25 cellular contexts compared by ENCODE assay signal in genomic region chr2:2859164-2859563, GRCh38.
DNase-seq lines count a peak whose midpoint lies in the region; ATAC-seq and TF ChIP-seq lines count a peak whose summit lies in the region.
"Had no signal": no experiment of that assay in that cellular context is flagged by ENCODE, and none has a peak within 500 bp of the region (broad histone marks: within the 10 kb centered on the region; RNA-seq: fewer than 3 reads in every experiment).

No MANE protein-coding gene starts in this region.

- DNase-seq in SK-N-SH = peak; percentile 22
- DNase-seq in posterior vena cava (ENCODE audit: low spot score) = peak; percentile 69
- peak; percentile 41 for DNase-seq in upper lobe of right lung
- no peak for DNase-seq in left lobe of liver (ENCODE audit: low spot score)
- no peak for DNase-seq in GOT3 (lab: John Stamatoyannopoulos, UW)
- DNase-seq: BE2C; C1 segment of cervical spinal cord; CD4-positive, alpha-beta memory T cell; CD4-positive, CD25-positive, alpha-beta regulatory T cell; CD8-positive, alpha-beta memory T cell; COR-L47; DMS 273 treated with DMSO at 0.1 percent for 48 hours; DMS153; DMS53; DMS79; DND-41; EL; GDM1 had no signal

- H3K27ac ChIP-seq in SK-N-SH (ENCODE audit: low read depth in 2 of 2, low read length in 1 of 2) (no peak overlapping the region), neural cell (ENCODE audit: low read length) (peak overlapping the region; percentile 24), upper lobe of right lung (no peak overlapping the region)
- H3K27ac ChIP-seq: 22Rv1, A549, BLaER1 had no signal

- H3K4me2 ChIP-seq in SK-N-SH (no peak overlapping the region), neural cell (ENCODE audit: low read length) (no peak overlapping the region)
- H3K4me2 ChIP-seq: A549, BLaER1 had no signal

- WGBS in SK-N-SH (ENCODE audit: low lambda C conversion rate) = 68% methylated on average over 15 of the region's 15 CpGs

- POLR2A ChIA-PET in SK-N-SH (lab: Yijun Ruan, JAX) = no interaction called here

- H3K36me3 ChIP-seq in SK-N-SH (replicated peaks in 1 of 2; ENCODE audit: control insufficient read depth in 1 of 2, insufficient read depth in 2 of 2, low read length in 1 of 2) (no peaks in the 10 kb centered on the region), neural cell (ENCODE audit: insufficient read depth, low read length) (no peaks in the 10 kb centered on the region), upper lobe of right lung (no peaks in the 10 kb centered on the region)
- H3K36me3 ChIP-seq: BE2C, BLaER1 had no signal

- H4K20me1 ChIP-seq in SK-N-SH (ENCODE audit: insufficient read depth) (no peaks in the 10 kb centered on the region), neural cell (ENCODE audit: insufficient read depth) (no peaks in the 10 kb centered on the region)
- H4K20me1 ChIP-seq: BLaER1 had no signal

- H3F3A ChIP-seq in SK-N-SH (replicated peaks; ENCODE audit: insufficient read depth) (no peaks in the 10 kb centered on the region), neural cell (ENCODE audit: insufficient read depth, low read length, poor library complexity, severe bottlenecking) (no peaks in the 10 kb centered on the region)

- no peak for TF ChIP-seq RAD21 in SK-N-SH (IDR thresholded peaks at IDR 0.05; ENCODE audit: low read length)
- no peak for TF ChIP-seq RAD21 in neural cell (conservative IDR thresholded peaks at IDR 0.05)

- H2AFZ ChIP-seq in SK-N-SH (ENCODE audit: low read depth) (no peak overlapping the region), neural cell (ENCODE audit: low read depth, low read length) (no peak overlapping the region)

- H3K27me3 ChIP-seq in SK-N-SH (ENCODE audit: insufficient read depth) (no peaks in the 10 kb centered on the region), neural cell (ENCODE audit: insufficient read depth, low read depth, low read length) (no peaks in the 10 kb centered on the region), upper lobe of right lung (no peaks in the 10 kb centered on the region)
- H3K27me3 ChIP-seq: BE2C, BLaER1 had no signal

- intact Hi-C loops in posterior vena cava (cut with DNase I) = no loop called here
- intact Hi-C loops in upper lobe of right lung (cut with DNase I) = no loop called here

- H3K4me3 ChIP-seq in SK-N-SH (ENCODE audit: low read depth in 2 of 2, low read length in 1 of 2) (no peak overlapping the region), neural cell (ENCODE audit: low read length) (no peak overlapping the region), upper lobe of right lung (no peak overlapping the region)
- H3K4me3 ChIP-seq: A549, BLaER1, GM12878 had no signal

- no peak overlapping the region for H3K9ac ChIP-seq in SK-N-SH
- no peak overlapping the region for H3K9ac ChIP-seq in neural cell (ENCODE audit: low read length)
- H3K9ac ChIP-seq: BLaER1 had no signal

- no peaks in the 10 kb centered on the region for H3K9me2 ChIP-seq in SK-N-SH
- no peaks in the 10 kb centered on the region for H3K9me2 ChIP-seq in neural cell (ENCODE audit: insufficient read depth, low read length)

- peaks cover 0 to 5% of the 10 kb centered on the region in 2 experiments; a peak in 1 of 4 replicates for H3K4me1 ChIP-seq in SK-N-SH (ENCODE audit: control insufficient read depth in 1 of 2, insufficient read depth in 2 of 2, low read depth in 1 of 2, low read length in 1 of 2)
- H3K4me1 ChIP-seq in upper lobe of right lung = no peaks in the 10 kb centered on the region
- H3K4me1 ChIP-seq: A549, BE2C had no signal

- no peaks in the 10 kb centered on the region for H3K9me3 ChIP-seq in SK-N-SH
- H3K9me3 ChIP-seq in neural cell (ENCODE audit: low read length) = no peaks in the 10 kb centered on the region
- no peaks in the 10 kb centered on the region for H3K9me3 ChIP-seq in upper lobe of right lung
- H3K9me3 ChIP-seq: A549, BE2C, BLaER1 had no signal

- CTCF ChIA-PET in SK-N-SH (lab: Yijun Ruan, JAX) = interaction anchor here (0.9 to 1.7 kb wide), 2 partner anchors 9 to 116 kb away, joined by 3 to 4 read pairs; no protein-coding TSS in a partner anchor

- H3K79me2 ChIP-seq in SK-N-SH (ENCODE audit: insufficient read depth) (no peaks in the 10 kb centered on the region), neural cell (replicated peaks; ENCODE audit: insufficient read depth, low read length) (no peaks in the 10 kb centered on the region)

- ATAC-seq in SK-N-SH treated with all-trans-retinoic acid at 6 μM for 48 hours (no peak), upper lobe of right lung (no peak), left lobe of liver (no peak), HG03097 (IDR thresholded peaks at IDR 0.05; ENCODE audit: low FRiP score, unreplicated experiment) (no peak)
- ATAC-seq: A549, GM12878 had no signal

- no peak for TF ChIP-seq EP300 in SK-N-SH (IDR thresholded peaks at IDR 0.05; ENCODE audit: borderline replicate concordance in 1 of 2, low read depth in 1 of 2, low read length in 1 of 2)
- no peak for TF ChIP-seq EP300 in neural cell (conservative IDR thresholded peaks at IDR 0.05; ENCODE audit: poor library complexity, severe bottlenecking)

- TF ChIP-seq CTCF in SK-N-SH (IDR thresholded peaks at IDR 0.05) = no peak
- no peak for TF ChIP-seq CTCF in neural cell (IDR thresholded peaks at IDR 0.05; ENCODE audit: poor library complexity, severe bottlenecking)
- no peak for TF ChIP-seq CTCF in upper lobe of right lung (IDR thresholded peaks at IDR 0.05)

TF ChIP-seq in SK-N-SH, 30 proteins besides CTCF, POLR2A, EP300 and RAD21:
- TF ChIP-seq, protein P1, sequence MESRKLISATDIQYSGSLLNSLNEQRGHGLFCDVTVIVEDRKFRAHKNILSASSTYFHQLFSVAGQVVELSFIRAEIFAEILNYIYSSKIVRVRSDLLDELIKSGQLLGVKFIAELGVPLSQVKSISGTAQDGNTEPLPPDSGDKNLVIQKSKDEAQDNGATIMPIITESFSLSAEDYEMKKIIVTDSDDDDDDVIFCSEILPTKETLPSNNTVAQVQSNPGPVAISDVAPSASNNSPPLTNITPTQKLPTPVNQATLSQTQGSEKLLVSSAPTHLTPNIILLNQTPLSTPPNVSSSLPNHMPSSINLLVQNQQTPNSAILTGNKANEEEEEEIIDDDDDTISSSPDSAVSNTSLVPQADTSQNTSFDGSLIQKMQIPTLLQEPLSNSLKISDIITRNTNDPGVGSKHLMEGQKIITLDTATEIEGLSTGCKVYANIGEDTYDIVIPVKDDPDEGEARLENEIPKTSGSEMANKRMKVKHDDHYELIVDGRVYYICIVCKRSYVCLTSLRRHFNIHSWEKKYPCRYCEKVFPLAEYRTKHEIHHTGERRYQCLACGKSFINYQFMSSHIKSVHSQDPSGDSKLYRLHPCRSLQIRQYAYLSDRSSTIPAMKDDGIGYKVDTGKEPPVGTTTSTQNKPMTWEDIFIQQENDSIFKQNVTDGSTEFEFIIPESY (IDR thresholded peaks at IDR 0.05; ENCODE audit: borderline replicate concordance, low read depth) = no peak
- TF ChIP-seq SIN3A (IDR thresholded peaks at IDR 0.05; ENCODE audit: borderline replicate concordance, low read depth, low read length) (no peak), JUND (IDR thresholded peaks at IDR 0.05) (no peak), EZH2phosphoT487 (IDR thresholded peaks at IDR 0.05; ENCODE audit: borderline replicate concordance, low read depth) (no peak), RCOR1 (IDR thresholded peaks at IDR 0.05; ENCODE audit: low read length) (no peak), ELF1 (IDR thresholded peaks at IDR 0.05) (no peak)

TF ChIP-seq in SK-N-SH treated with all-trans-retinoic acid at 6 μM for 48 hours, 23 proteins besides CTCF, POLR2A, EP300 and RAD21 (continues in another document):
- TF ChIP-seq, protein P2, sequence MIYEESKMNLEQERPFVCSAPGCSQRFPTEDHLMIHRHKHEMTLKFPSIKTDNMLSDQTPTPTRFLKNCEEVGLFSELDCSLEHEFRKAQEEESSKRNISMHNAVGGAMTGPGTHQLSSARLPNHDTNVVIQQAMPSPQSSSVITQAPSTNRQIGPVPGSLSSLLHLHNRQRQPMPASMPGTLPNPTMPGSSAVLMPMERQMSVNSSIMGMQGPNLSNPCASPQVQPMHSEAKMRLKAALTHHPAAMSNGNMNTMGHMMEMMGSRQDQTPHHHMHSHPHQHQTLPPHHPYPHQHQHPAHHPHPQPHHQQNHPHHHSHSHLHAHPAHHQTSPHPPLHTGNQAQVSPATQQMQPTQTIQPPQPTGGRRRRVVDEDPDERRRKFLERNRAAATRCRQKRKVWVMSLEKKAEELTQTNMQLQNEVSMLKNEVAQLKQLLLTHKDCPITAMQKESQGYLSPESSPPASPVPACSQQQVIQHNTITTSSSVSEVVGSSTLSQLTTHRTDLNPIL (CRISPR knock-in tag; IDR thresholded peaks at IDR 0.05; ENCODE audit: low read depth) = no peak
- no peak for TF ChIP-seq RARB (CRISPR knock-in tag; IDR thresholded peaks at IDR 0.05)
- no peak for TF ChIP-seq ESRRG (CRISPR knock-in tag; IDR thresholded peaks at IDR 0.05)

TF ChIP-seq in neural cell, 6 proteins besides CTCF, POLR2A, EP300 and RAD21 (continues in another document):
- TF ChIP-seq POLR2AphosphoS5 (IDR thresholded peaks at IDR 0.05) = no peak
- TF ChIP-seq TAF1 (IDR thresholded peaks at IDR 0.05; ENCODE audit: low read depth) = no peak
- no peak for TF ChIP-seq EZH2 (IDR thresholded peaks at IDR 0.05; ENCODE audit: borderline replicate concordance, insufficient read depth, low read length, poor library complexity, severe bottlenecking)
- no peak for TF ChIP-seq REST (IDR thresholded peaks at IDR 0.05; ENCODE audit: borderline replicate concordance)
- no peak for TF ChIP-seq MXI1 (conservative IDR thresholded peaks at IDR 0.05; ENCODE audit: poor library complexity, severe bottlenecking)

Comparison
In these comparisons a context has a peak if more than half of its experiments do, and no peak if none do; other contexts are left out.
1. DNase-seq: peak in SK-N-SH (single experiment), posterior vena cava (single experiment) and upper lobe of right lung (single experiment); none in left lobe of liver (single experiment) and GOT3 (single experiment).